8 cellular contexts compared by ENCODE assay signal in the genomic region with DNA sequence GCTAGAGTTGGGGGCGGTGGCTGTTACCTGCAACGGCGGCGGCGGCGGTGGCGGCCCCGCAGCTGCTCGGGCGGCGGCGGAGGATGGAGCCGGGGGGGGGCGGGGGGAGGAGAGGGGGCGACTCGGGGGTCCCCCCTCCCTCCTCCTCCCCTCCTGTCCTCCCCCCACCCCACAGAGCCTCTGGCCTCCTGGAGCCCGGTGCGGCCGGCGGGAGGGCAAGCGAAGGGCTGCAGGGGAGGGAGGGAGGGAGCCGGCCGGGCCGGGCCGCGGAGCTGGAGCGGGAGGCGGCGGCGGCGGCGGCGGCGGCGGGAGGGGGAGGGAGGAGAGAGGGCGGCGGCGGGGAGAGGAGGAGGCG. TPM values are rescaled to one million over a fixed set of nuclear protein-coding genes. Genes with fewer than 3 reads are reported as not detected.
DNase-seq lines count a peak whose midpoint lies in the region; ATAC-seq, FAIRE-seq and TF ChIP-seq lines count a peak whose summit lies in the region.

A gene (minus strand): TSS at position 231 of the 355 bp plus-strand sequence. CDS start 7,073 bp downstream, outside the sequence.

- no peak for ATAC-seq in stimulated activated naive B cell treated with anti-CD40 and anti-IgM and Interleukin-4, amounts not matched to agents 10 μg/mL and 1 μg/mL and 100 μg/mL, for 72 hours (replicated peaks)
- ATAC-seq in GM21447 (IDR thresholded peaks at IDR 0.05; ENCODE audit: unreplicated experiment), result no peak

- H3K4me3 ChIP-seq in AG10803 (ENCODE audit: low read length), result peak within 1 kb of the TSS; percentile 77
- H3K4me3 ChIP-seq in HUES48 (ENCODE audit: low read depth, low read length), result peak within 1 kb of the TSS; percentile 80
- peak within 1 kb of the TSS; percentile 76 to 83 for H3K4me3 ChIP-seq in kidney (ENCODE audit: low read length in 2 of 2)

- H3K9ac ChIP-seq in HUES48 (ENCODE audit: low read depth, low read length) (peak within 1 kb of the TSS; percentile 92), kidney (ENCODE audit: low read length in 2 of 2) (peak within 1 kb of the TSS; percentile 66 to 89)

- H3K9me3 ChIP-seq in HUES48 (ENCODE audit: control insufficient read depth, insufficient read depth, low read length), result no peaks in the 10 kb centered on the region
- H3K9me3 ChIP-seq in kidney (ENCODE audit: control insufficient read depth in 1 of 2, low read length in 2 of 2), result no peaks in the 10 kb centered on the region

- peaks cover 7% of the 10 kb centered on the region; the same call in 1 of the 2 replicates for H3K27me3 ChIP-seq in HUES48 (ENCODE audit: control insufficient read depth, insufficient read depth, low read length)

- H3K4me1 ChIP-seq in HUES48 (ENCODE audit: control insufficient read depth, insufficient read depth, low read length) (peaks cover 23% of the 10 kb centered on the region), kidney (ENCODE audit: control insufficient read depth in 1 of 2, insufficient read depth in 1 of 2, low read depth in 1 of 2, low read length in 2 of 2) (no peaks in the 10 kb centered on the region)

- TF ChIP-seq CTCF in AG10803 (conservative IDR thresholded peaks at IDR 0.05; ENCODE audit: low read length) (no peak), kidney (IDR thresholded peaks at IDR 0.05; ENCODE audit: borderline replicate concordance, extremely low read depth, insufficient read depth) (no peak)

- peak within 1 kb of the TSS; percentile 99 for H3K27ac Mint-ChIP-seq in stimulated activated naive B cell treated with anti-CD40 and anti-IgM and Interleukin-4, amounts not matched to agents 10 μg/mL and 1 μg/mL and 100 μg/mL, for 72 hours

- peaks cover 0 to 7% of the 10 kb centered on the region in 2 donors for H3K36me3 Mint-ChIP-seq in stimulated activated naive B cell treated with anti-CD40 and anti-IgM and Interleukin-4, amounts not matched to agents 10 μg/mL and 1 μg/mL and 100 μg/mL, for 72 hours

- DNase-seq in AG10803 (ENCODE audit: low read depth), result no peak
- DNase-seq in T47D (ENCODE audit: low read depth in 1 of 2, low spot score in 1 of 2), result peak; percentile 14 to 57
- peak; percentile 94 for DNase-seq in kidney
- no peak for DNase-seq in stimulated activated naive B cell treated with anti-CD40 and anti-IgM and Interleukin-4, amounts not matched to agents 10 μg/mL and 1 μg/mL and 100 μg/mL, for 72 hours
- no peak for DNase-seq in SIG-M5 (lab: John Stamatoyannopoulos, UW)
- DNase-seq in NCI-H2171 treated with DMSO at 0.1 percent for 48 hours (lab: John Stamatoyannopoulos, UW), result no peak

- H3K27me3 Mint-ChIP-seq in stimulated activated naive B cell treated with anti-CD40 and anti-IgM and Interleukin-4, amounts not matched to agents 10 μg/mL and 1 μg/mL and 100 μg/mL, for 72 hours, result no peaks in the 10 kb centered on the region

- intact Hi-C loops in kidney (cut with DNase I), result no loop called here

- no peaks in the 10 kb centered on the region for H3K9me3 Mint-ChIP-seq in stimulated activated naive B cell treated with anti-CD40 and anti-IgM and Interleukin-4, amounts not matched to agents 10 μg/mL and 1 μg/mL and 100 μg/mL, for 72 hours

- no peak for FAIRE-seq in kidney (lab: Jason Lieb, UNC)

- H3K27ac ChIP-seq in HUES48 (ENCODE audit: low read depth, low read length) (peak within 1 kb of the TSS; percentile 99), kidney (ENCODE audit: low read depth in 2 of 2, low read length in 2 of 2) (peak within 1 kb of the TSS; percentile 92 to 93)

- in situ Hi-C loops in T47D (cut with HindIII; ENCODE audit: low pct_unique_long_range_greater_than_20kb, low sequenced_read_pairs), result no loop called here

- peaks cover 14 to 36% of the 10 kb centered on the region in 2 donors for H3K4me1 Mint-ChIP-seq in stimulated activated naive B cell treated with anti-CD40 and anti-IgM and Interleukin-4, amounts not matched to agents 10 μg/mL and 1 μg/mL and 100 μg/mL, for 72 hours

- H3K36me3 ChIP-seq in HUES48 (ENCODE audit: control insufficient read depth, insufficient read depth, low read length) (no peaks in the 10 kb centered on the region), kidney (ENCODE audit: control insufficient read depth in 1 of 2, insufficient read depth in 2 of 2, low read length in 2 of 2) (no peaks in the 10 kb centered on the region)

- H3K4me3 Mint-ChIP-seq in stimulated activated naive B cell treated with anti-CD40 and anti-IgM and Interleukin-4, amounts not matched to agents 10 μg/mL and 1 μg/mL and 100 μg/mL, for 72 hours, result peak within 1 kb of the TSS; percentile 94 to 99

RNA-seq across cellular contexts. Expression of the gene that starts here (rescaled TPM):
- total RNA-seq in kidney, result 81.6 TPM
- polyA plus RNA-seq in kidney (ENCODE audit: insufficient read depth, low read depth, low replicate concordance), result 9.5 TPM

Comparison
In these comparisons a context has a peak if more than half of its experiments do, and no peak if none do; other contexts are left out.
1. DNase-seq: peak in T47D (2 of 2) and kidney (single experiment); none in AG10803 (single experiment), stimulated activated naive B cell treated with anti-CD40 and anti-IgM and Interleukin-4, amounts not matched to agents 10 μg/mL and 1 μg/mL and 100 μg/mL, for 72 hours (single experiment), SIG-M5 (single experiment) and NCI-H2171 treated with DMSO at 0.1 percent for 48 hours (single experiment).
2. Peak in every context shown above with its lines, with median percentiles within 50 percentile points of each other: H3K4me3 ChIP-seq.